ENCODE assay signal across 2 cellular contexts in the genomic region with DNA sequence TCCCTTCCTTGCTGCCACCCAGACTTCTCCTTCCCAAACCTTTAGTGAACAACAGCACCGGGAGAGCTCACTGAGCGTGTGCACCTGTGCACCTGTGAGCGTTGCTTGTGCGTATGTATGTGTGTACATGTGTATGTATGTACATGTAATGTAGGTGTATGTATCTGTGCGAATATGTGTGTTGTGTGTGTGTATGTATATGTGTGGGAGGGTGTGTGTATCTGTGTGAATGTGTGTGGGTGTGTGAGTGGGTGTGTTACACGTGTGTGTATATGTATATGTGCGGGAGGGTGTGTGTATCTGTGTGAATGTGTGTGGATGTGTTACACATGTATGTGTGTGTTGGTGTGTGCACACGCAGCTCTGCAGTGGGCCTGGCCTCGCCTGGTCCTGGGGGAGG.
TF ChIP-seq lines count a peak whose summit lies in the region.

No MANE protein-coding gene starts in this region.

TF ChIP-seq in A549, 52 proteins besides CTCF, POLR2A, EP300 and RAD21 (continued from another document):
- no peak for TF ChIP-seq RFX5 (IDR thresholded peaks at IDR 0.05)
- TF ChIP-seq TFCP2L1 (CRISPR knock-in tag; IDR thresholded peaks at IDR 0.05): no peak
- no peak for TF ChIP-seq HOXA7 (CRISPR knock-in tag; IDR thresholded peaks at IDR 0.05)
- TF ChIP-seq, protein P1, sequence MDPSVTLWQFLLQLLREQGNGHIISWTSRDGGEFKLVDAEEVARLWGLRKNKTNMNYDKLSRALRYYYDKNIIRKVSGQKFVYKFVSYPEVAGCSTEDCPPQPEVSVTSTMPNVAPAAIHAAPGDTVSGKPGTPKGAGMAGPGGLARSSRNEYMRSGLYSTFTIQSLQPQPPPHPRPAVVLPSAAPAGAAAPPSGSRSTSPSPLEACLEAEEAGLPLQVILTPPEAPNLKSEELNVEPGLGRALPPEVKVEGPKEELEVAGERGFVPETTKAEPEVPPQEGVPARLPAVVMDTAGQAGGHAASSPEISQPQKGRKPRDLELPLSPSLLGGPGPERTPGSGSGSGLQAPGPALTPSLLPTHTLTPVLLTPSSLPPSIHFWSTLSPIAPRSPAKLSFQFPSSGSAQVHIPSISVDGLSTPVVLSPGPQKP (IDR thresholded peaks at IDR 0.05; ENCODE audit: low read depth, low read length): no peak
- no peak for TF ChIP-seq KDM5A (IDR thresholded peaks at IDR 0.05)

TF ChIP-seq in IMR-90, 13 proteins besides CTCF, POLR2A, EP300 and RAD21 (continued from another document):
- TF ChIP-seq RCOR1 (IDR thresholded peaks at IDR 0.05; ENCODE audit: insufficient replicate concordance, low read length): no peak
